1 cellular context compared by ENCODE assay signal in the genomic region with DNA sequence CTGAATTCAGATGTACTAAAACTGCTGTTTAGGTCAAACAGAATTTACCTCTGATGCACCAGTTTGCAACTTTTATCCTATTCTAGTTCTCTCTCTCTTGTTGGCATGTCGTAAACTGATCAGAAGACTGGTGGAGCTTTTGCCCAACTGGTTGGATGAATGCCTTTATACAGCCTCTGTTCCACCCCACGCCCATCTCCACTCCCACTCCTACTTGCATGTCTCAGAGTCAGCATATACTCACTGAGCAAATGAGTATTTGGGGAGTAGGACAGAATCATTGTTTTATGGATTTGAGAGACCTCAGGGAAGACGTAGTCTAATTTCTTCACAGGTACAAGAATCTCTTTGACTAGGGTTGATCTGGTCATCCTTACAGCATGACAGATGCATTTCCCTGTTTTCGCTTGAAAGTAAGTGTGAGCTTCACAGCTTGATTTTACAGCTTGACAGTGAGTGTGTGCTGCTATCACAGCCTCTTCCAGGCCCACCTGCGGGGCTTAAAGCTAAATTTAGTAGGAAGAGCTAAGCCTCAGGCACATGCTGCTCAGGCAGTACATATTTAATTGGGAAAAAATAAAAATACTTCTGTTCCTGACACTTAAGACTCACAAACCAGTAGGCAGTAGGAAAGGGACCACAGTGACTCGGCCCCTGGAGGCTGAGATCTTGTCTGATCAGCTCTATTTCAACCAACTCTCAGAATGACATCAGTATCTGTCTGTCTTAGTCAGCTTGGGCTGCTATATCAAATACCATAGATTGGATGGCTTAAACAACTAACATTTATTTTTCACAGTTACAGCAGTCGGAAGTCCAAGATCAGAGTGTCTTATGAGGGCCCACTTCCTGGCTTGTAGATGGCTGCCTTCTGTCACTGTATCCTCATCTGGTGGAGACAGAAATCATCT.
TF ChIP-seq lines count a peak whose summit lies in the region.

No MANE protein-coding gene starts in this region.

TF ChIP-seq in GM12878, 131 proteins besides CTCF, POLR2A, EP300 and RAD21:
- no peak for TF ChIP-seq SIX5 (IDR thresholded peaks at IDR 0.05; ENCODE audit: low read depth, low read length, severe bottlenecking)
